In the genomic region with DNA sequence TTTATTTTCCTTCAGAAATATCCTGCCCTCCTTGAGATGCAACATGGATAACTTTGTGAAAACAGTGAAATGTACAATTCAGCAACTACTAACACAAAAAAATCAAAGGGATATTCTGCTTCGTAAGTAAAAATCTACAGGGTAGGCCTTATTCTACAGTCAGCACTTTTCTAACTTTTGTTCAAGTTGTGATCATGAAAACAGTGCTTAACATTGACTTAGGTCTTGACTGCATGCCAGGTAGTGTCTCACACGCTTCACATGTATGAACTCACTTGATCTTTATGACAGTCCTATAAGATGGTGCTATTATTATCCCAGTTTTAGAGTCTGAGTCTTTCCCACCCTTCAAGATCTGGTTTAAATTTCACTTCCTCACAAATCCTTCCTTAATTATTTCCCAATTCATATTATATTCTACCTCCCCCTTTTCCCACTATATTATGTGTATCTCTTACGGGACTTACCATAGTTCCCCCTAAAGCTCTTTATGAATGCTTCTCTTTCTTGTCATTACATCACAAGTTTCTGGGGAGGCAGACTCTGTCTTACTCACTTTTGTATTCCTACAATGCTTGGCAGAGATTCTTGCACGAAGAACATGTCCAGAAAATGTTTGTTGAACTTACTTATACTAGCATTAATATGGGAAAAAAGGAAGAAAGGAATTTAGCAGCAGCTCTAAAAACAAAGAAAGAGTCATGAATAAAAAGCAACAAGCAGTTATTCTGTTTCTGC, we compare ENCODE assay signal across 23 cellular contexts.
DNase-seq lines count a peak whose midpoint lies in the region; ATAC-seq, FAIRE-seq and TF ChIP-seq lines count a peak whose summit lies in the region.
"Had no signal": no experiment of that assay in that cellular context is flagged by ENCODE, and none has a peak within 500 bp of the region (broad histone marks: within the 10 kb centered on the region; RNA-seq: fewer than 3 reads in every experiment).

No MANE protein-coding gene starts in this region.

- H3K79me2 ChIP-seq in K562 (ENCODE audit: control insufficient read depth, insufficient read depth, low read length): no peaks in the 10 kb centered on the region
- H3K79me2 ChIP-seq in smooth muscle cell (ENCODE audit: low read depth): no peaks in the 10 kb centered on the region
- H3K79me2 ChIP-seq in PC-3 (ENCODE audit: low read length): no peaks in the 10 kb centered on the region

- H3K36me3 ChIP-seq in K562 (ENCODE audit: control insufficient read depth, insufficient read depth, low read length) (peaks cover 2% of the 10 kb centered on the region; the same call in 1 of the 3 replicates), smooth muscle cell (ENCODE audit: low read depth) (no peaks in the 10 kb centered on the region), PC-3 (ENCODE audit: low read depth, low read length) (no peaks in the 10 kb centered on the region)
- H3K36me3 ChIP-seq: esophagus squamous epithelium, tibial nerve had no signal

- no peak for TF ChIP-seq POLR2A in K562 (conservative IDR thresholded peaks at IDR 0.05)

- no peak for ATAC-seq in K562
- ATAC-seq in T-cell (replicated peaks in 1 of 4): no peak
- ATAC-seq in PC-3: no peak
- ATAC-seq in GM19455 (IDR thresholded peaks at IDR 0.05; ENCODE audit: unreplicated experiment): no peak
- ATAC-seq: Panc1, SK-N-SH treated with all-trans-retinoic acid at 6 μM for 48 hours had no signal

- no peak for TF ChIP-seq RAD21 in K562 (CRISPR knock-in tag; conservative IDR thresholded peaks at IDR 0.05 in 1 of 2, IDR thresholded peaks at IDR 0.05 in 1 of 2)

- 76% methylated on average over 4 of the region's 4 CpGs for WGBS in K562 (ENCODE audit: insufficient coverage, low coverage, missing lambda C conversion rate)
- 65% methylated on average over 4 of the region's 4 CpGs for WGBS in smooth muscle cell (ENCODE audit: low lambda C conversion rate)

- BruUV-seq in K562 (replicated peaks; lab: Mats Ljungman, UMichigan) (no TSS peak), PC-3 (replicated peaks; lab: Mats Ljungman, UMichigan) (no TSS peak)

- no peaks in the 10 kb centered on the region for H3K27me3 Mint-ChIP-seq in T-cell
- H3K27me3 Mint-ChIP-seq: activated naive CD4-positive, alpha-beta T cell treated with anti-CD3 and anti-CD28 coated beads, Interleukin-2, amount 10 ng/mL, durations not matched to agents 7 days and 5 days had no signal

- CTCF ChIA-PET in K562 (lab: Yijun Ruan, JAX; ENCODE audit: low intra/inter-chr PET ratio): no interaction called here
- CTCF ChIA-PET in T-cell (lab: Charles Lee): no interaction called here
- CTCF ChIA-PET in PC-3 (lab: Charles Lee): no interaction called here

- TF ChIP-seq CTCF in K562 (IDR thresholded peaks at IDR 0.05 in 2 of 3, conservative IDR thresholded peaks at IDR 0.05 in 1 of 3; ENCODE audit: insufficient read depth in 2 of 3, low read depth in 1 of 3, low read length in 3 of 3) (no peak), smooth muscle cell (IDR thresholded peaks at IDR 0.05; ENCODE audit: borderline replicate concordance, insufficient read depth, poor library complexity, severe bottlenecking) (no peak), PC-3 (conservative IDR thresholded peaks at IDR 0.05; ENCODE audit: low read depth, low read length) (no peak)

- peaks cover 0 to 3% (median 0%) of the 10 kb centered on the region in 3 donors for H3K9me3 Mint-ChIP-seq in T-cell

- H3K4me2 ChIP-seq in K562 (ENCODE audit: insufficient read depth, low read length) (no peak overlapping the region), smooth muscle cell (peak overlapping the region; percentile 49), PC-3 (ENCODE audit: low read length) (no peak overlapping the region)

- no peak overlapping the region; a peak in 1 of 4 replicates for H3K9ac ChIP-seq in K562 (ENCODE audit: insufficient read depth in 1 of 2, low read depth in 2 of 2, low read length in 2 of 2)
- H3K9ac ChIP-seq in smooth muscle cell (ENCODE audit: low read depth): no peak overlapping the region
- H3K9ac ChIP-seq in PC-3 (ENCODE audit: low read length): no peak overlapping the region

- DNase-seq in GM04503 (ENCODE audit: low read depth): peak; percentile 68
- no peak for DNase-seq in K562 (ENCODE audit: extremely low read depth in 1 of 4, low spot score in 3 of 4)
- peak; percentile 85 for DNase-seq in foreskin melanocyte
- no peak for DNase-seq in smooth muscle cell (lab: John Stamatoyannopoulos, UW; ENCODE audit: unreplicated experiment)
- DNase-seq in T-cell: no peak
- no peak for DNase-seq in activated CD8-positive, alpha-beta memory T cell treated with anti-CD3 and anti-CD28 coated beads, Interleukin-2, amount 50 U/mL, for 48 hours
- DNase-seq in PC-3: no peak
- DNase-seq: activated CD4-positive, alpha-beta T cell treated with anti-CD3 and anti-CD28 coated beads for 4 hours; activated naive CD4-positive, alpha-beta T cell treated with anti-CD3 and anti-CD28 coated beads, Interleukin-2, amount 10 ng/mL, durations not matched to agents 7 days and 5 days; activated T-cell treated with anti-CD3 and anti-CD28 coated beads for 4 hours; DMS153; esophagus squamous epithelium; H7; KBM-7; NCI-H1092 treated with DMSO at 0.1 percent for 48 hours; NCI-H2171; NCI-H82 had no signal

- no peak overlapping the region for H2AFZ ChIP-seq in K562 (ENCODE audit: low read depth, low read length)
- H2AFZ ChIP-seq in smooth muscle cell (ENCODE audit: low read depth): no peak overlapping the region
- H2AFZ ChIP-seq in PC-3 (ENCODE audit: low read length): no peak overlapping the region

- H3K4me1 ChIP-seq in K562 (replicated peaks in 1 of 2; ENCODE audit: control insufficient read depth in 2 of 2, insufficient read depth in 2 of 2, low read length in 2 of 2) (peaks cover 0 to 5% of the 10 kb centered on the region in 2 experiments; a peak in 1 of 5 replicates), smooth muscle cell (ENCODE audit: low read depth) (peaks cover 7% of the 10 kb centered on the region), PC-3 (ENCODE audit: insufficient read depth, low read length) (no peaks in the 10 kb centered on the region)

- POLR2A ChIA-PET in K562 (lab: Yijun Ruan, JAX) (no interaction called here), T-cell (lab: Charles Lee) (no interaction called here), PC-3 (lab: Charles Lee; ENCODE audit: unreplicated experiment) (no interaction called here)

- TF ChIP-seq EP300 in K562 (IDR thresholded peaks at IDR 0.05; ENCODE audit: low read length): no peak

- intact Hi-C loops in K562 (cut with micrococcal nuclease): no loop called here
- intact Hi-C loops in PC-3 (cut with micrococcal nuclease): no loop called here

- H3K4me3 ChIP-seq in K562 (no peak overlapping the region), smooth muscle cell (no peak overlapping the region), PC-3 (ENCODE audit: low read length) (no peak overlapping the region)
- H3K4me3 ChIP-seq: esophagus squamous epithelium, tibial nerve had no signal

- no peak overlapping the region for H3K27ac Mint-ChIP-seq in T-cell
- H3K27ac Mint-ChIP-seq: activated naive CD4-positive, alpha-beta T cell treated with anti-CD3 and anti-CD28 coated beads, Interleukin-2, amount 10 ng/mL, durations not matched to agents 7 days and 5 days had no signal

- H3K9me3 ChIP-seq in K562 (replicated peaks; ENCODE audit: control insufficient read depth, insufficient read depth, low read depth, low read length) (no peaks in the 10 kb centered on the region), smooth muscle cell (replicated peaks; ENCODE audit: low read depth) (no peaks in the 10 kb centered on the region), PC-3 (ENCODE audit: low read length) (no peaks in the 10 kb centered on the region)
- H3K9me3 ChIP-seq: esophagus squamous epithelium, tibial nerve had no signal

- H3K27me3 ChIP-seq in K562 (ENCODE audit: control insufficient read depth in 2 of 2, insufficient read depth in 2 of 2, low read length in 2 of 2): no peaks in the 10 kb centered on the region
- H3K27me3 ChIP-seq in smooth muscle cell (ENCODE audit: low read depth): no peaks in the 10 kb centered on the region
- H3K27me3 ChIP-seq in PC-3 (ENCODE audit: low read length): no peaks in the 10 kb centered on the region
- H3K27me3 ChIP-seq: esophagus squamous epithelium, tibial nerve had no signal

- H3K9me1 ChIP-seq in K562 (ENCODE audit: control insufficient read depth, insufficient read depth, low read length): no peaks in the 10 kb centered on the region

- H4K20me1 ChIP-seq in K562 (replicated peaks; ENCODE audit: control insufficient read depth, insufficient read depth, low read length) (no peaks in the 10 kb centered on the region), smooth muscle cell (ENCODE audit: low read depth) (no peaks in the 10 kb centered on the region), PC-3 (ENCODE audit: low read length) (no peaks in the 10 kb centered on the region)

- FAIRE-seq in K562 (lab: Jason Lieb, UNC): no peak
- FAIRE-seq: bronchial epithelial cell had no signal

- H3F3A ChIP-seq in smooth muscle cell (ENCODE audit: low read depth): peaks cover 4% of the 10 kb centered on the region
- H3F3A ChIP-seq in PC-3 (ENCODE audit: low read length, unreplicated experiment): no peaks in the 10 kb centered on the region

- peaks cover 0 to 2% (median 0%) of the 10 kb centered on the region in 3 donors for H3K4me1 Mint-ChIP-seq in T-cell
- H3K4me1 Mint-ChIP-seq: activated naive CD4-positive, alpha-beta T cell treated with anti-CD3 and anti-CD28 coated beads, Interleukin-2, amount 10 ng/mL, durations not matched to agents 7 days and 5 days had no signal

- no peaks in the 10 kb centered on the region for H3K9me2 ChIP-seq in PC-3 (replicated peaks; ENCODE audit: low read length)

- H3K4me3 Mint-ChIP-seq in T-cell: no peak overlapping the region
- H3K4me3 Mint-ChIP-seq: activated naive CD4-positive, alpha-beta T cell treated with anti-CD3 and anti-CD28 coated beads, Interleukin-2, amount 10 ng/mL, durations not matched to agents 7 days and 5 days had no signal

- H3K27ac ChIP-seq in K562 (ENCODE audit: extremely low read depth, low read depth, low read length) (no peak overlapping the region), smooth muscle cell (ENCODE audit: low read depth) (no peak overlapping the region), PC-3 (ENCODE audit: low read length) (no peak overlapping the region)
- H3K27ac ChIP-seq: C4-2B had no signal

- H3K36me3 Mint-ChIP-seq in T-cell: peaks cover 34% of the 10 kb centered on the region

- in situ Hi-C loops in K562 (cut with MboI): no loop called here

TF ChIP-seq in K562, 482 proteins besides CTCF, POLR2A, EP300 and RAD21 (continues in another document):
- TF ChIP-seq STAG1 (CRISPR knock-in tag; IDR thresholded peaks at IDR 0.05; ENCODE audit: borderline replicate concordance): no peak
- no peak for TF ChIP-seq PHF8 (IDR thresholded peaks at IDR 0.05; ENCODE audit: borderline replicate concordance, low read length)
- no peak for TF ChIP-seq ZNF133 (CRISPR knock-in tag; IDR thresholded peaks at IDR 0.05)
- no peak for TF ChIP-seq PYGO2 (tag; IDR thresholded peaks at IDR 0.05)
- TF ChIP-seq MAFG (tag; conservative IDR thresholded peaks at IDR 0.05): peak; percentile 54

Comparison
In these comparisons a context has a peak if more than half of its experiments do, and no peak if none do; other contexts are left out.
1. DNase-seq: peak in GM04503 (single experiment) and foreskin melanocyte (single experiment); none in K562 (0 of 4), smooth muscle cell (single experiment), T-cell (0 of 34), activated CD8-positive, alpha-beta memory T cell treated with anti-CD3 and anti-CD28 coated beads, Interleukin-2, amount 50 U/mL, for 48 hours (single experiment) and PC-3 (single experiment).